In the genomic region with DNA sequence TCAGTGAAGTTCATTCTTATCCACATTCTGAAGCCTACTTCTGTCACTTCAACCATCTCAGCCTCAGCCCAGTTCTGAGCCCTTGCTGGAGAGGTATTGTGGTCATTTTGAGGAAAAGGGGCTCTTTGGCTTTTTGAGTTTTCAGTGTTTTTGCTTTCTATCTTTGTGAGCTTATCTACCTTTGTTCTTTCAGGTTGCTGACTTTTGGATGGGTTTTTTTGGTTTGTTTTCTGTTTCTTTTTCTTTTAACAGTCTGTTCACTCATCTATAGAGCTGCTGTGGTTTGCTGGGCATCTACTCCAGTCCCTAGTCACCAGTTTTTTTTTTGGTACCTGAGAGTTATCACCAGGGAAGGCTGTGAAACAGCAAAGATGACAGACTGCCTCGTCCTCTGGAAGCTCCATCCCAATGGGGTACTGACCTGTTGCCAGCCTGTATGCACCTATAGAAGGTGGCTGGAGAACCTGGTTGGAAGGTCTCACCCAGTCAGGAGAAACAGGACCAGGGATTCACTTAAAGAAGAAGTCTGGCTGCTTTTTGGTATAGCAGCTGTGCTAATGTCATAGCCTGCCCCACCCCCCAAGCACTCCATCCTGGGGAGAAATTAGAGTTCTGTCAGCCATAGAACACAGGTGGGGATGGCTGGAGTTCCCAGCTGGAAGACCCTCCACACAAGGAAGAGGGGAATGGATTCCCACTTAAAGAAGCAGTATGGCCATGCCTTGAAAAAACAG, we compare ENCODE assay signal across 22 cellular contexts.
A peak's percentile ranks its signal among the peaks of the same experiment; 100 is the strongest.
DNase-seq lines count a peak whose midpoint lies in the region; ATAC-seq and TF ChIP-seq lines count a peak whose summit lies in the region.
"Had no signal": no experiment of that assay in that cellular context is flagged by ENCODE, and none has a peak within 500 bp of the region (broad histone marks: within the 10 kb centered on the region; RNA-seq: fewer than 3 reads in every experiment).

No MANE protein-coding gene starts in this region.

- no peak overlapping the region for H3K4me3 Mint-ChIP-seq in nephron progenitor cell
- H3K4me3 Mint-ChIP-seq: activated B cell treated with CpG ODN at 0.5 μM for 24 hours; activated T-helper 1 cell treated with anti-CD3 and anti-CD28 coated beads, Interleukin-12 subunit alpha, Interleukin-12 subunit beta, Interleukin-2, Interleukin-4 antibody, amounts not matched to agents 30 ng/mL and 10 ng/mL and 1 ng/mL, durations not matched to agents 14 hours and 24 hours and 36 hours; GM23338; neural progenitor cell; T-helper 17 cell had no signal

- H3K4me3 ChIP-seq in GM12865 (ENCODE audit: low read depth, low read length): no peak overlapping the region
- H3K4me3 ChIP-seq: cardiac muscle cell, GM23338, heart left ventricle, neural progenitor cell, stomach had no signal

- DNase-seq in GM12865 (ENCODE audit: low read depth) (peak; percentile 66), nephron progenitor cell (no peak)
- DNase-seq in stimulated activated CD4-positive, alpha-beta T cell treated with anti-CD3 and anti-CD28 coated beads, Interleukin-4, amount 100 ng/mL, for 4 hours: no peak
- no peak for DNase-seq in central memory CD4-positive, alpha-beta T cell
- no peak for DNase-seq in activated CD4-positive, CD25-positive, alpha-beta regulatory T cell (lab: John Stamatoyannopoulos, UW)
- DNase-seq: activated B cell treated with CpG ODN at 0.5 μM for 24 hours; activated CD8-positive, alpha-beta memory T cell treated with anti-CD3 and anti-CD28 coated beads for 24 hours; GF-D8; heart left ventricle; mesendoderm; NCI-H1694 treated with DMSO at 0.1 percent for 48 hours; NCI-H510A; SHP77 treated with DMSO at 0.1 percent for 48 hours; stomach; T-helper 17 cell had no signal

- H3K9me3 Mint-ChIP-seq in nephron progenitor cell: peaks cover 24% of the 10 kb centered on the region
- H3K9me3 Mint-ChIP-seq: activated T-helper 1 cell treated with anti-CD3 and anti-CD28 coated beads, Interleukin-12 subunit alpha, Interleukin-12 subunit beta, Interleukin-2, Interleukin-4 antibody, amounts not matched to agents 30 ng/mL and 10 ng/mL and 1 ng/mL, durations not matched to agents 14 hours and 24 hours and 36 hours had no signal

- no peak for TF ChIP-seq CTCF in GM12865 (IDR thresholded peaks at IDR 0.05; ENCODE audit: insufficient read depth, low read depth, low read length, missing control alignments)
- no peak for TF ChIP-seq CTCF in nephron progenitor cell (IDR thresholded peaks at IDR 0.05)

- ATAC-seq in GM19351 (IDR thresholded peaks at IDR 0.05; ENCODE audit: unreplicated experiment): peak; percentile 89
- peak; percentile 97 for ATAC-seq in HG02610 (IDR thresholded peaks at IDR 0.05; ENCODE audit: unreplicated experiment)
- peak; percentile 78 for ATAC-seq in HG03108 (IDR thresholded peaks at IDR 0.05; ENCODE audit: unreplicated experiment)
- ATAC-seq: GM23338, heart left ventricle, T-helper 17 cell had no signal

- no peaks in the 10 kb centered on the region for H3K36me3 Mint-ChIP-seq in nephron progenitor cell (ENCODE audit: low read depth)
- H3K36me3 Mint-ChIP-seq: neural progenitor cell had no signal

- no peak overlapping the region for H3K27ac Mint-ChIP-seq in nephron progenitor cell
- H3K27ac Mint-ChIP-seq: activated B cell treated with CpG ODN at 0.5 μM for 24 hours; activated T-helper 1 cell treated with anti-CD3 and anti-CD28 coated beads, Interleukin-12 subunit alpha, Interleukin-12 subunit beta, Interleukin-2, Interleukin-4 antibody, amounts not matched to agents 30 ng/mL and 10 ng/mL and 1 ng/mL, durations not matched to agents 14 hours and 24 hours and 36 hours; GM23338; neural progenitor cell; T-helper 17 cell had no signal

- peaks cover 7% of the 10 kb centered on the region for H3K27me3 Mint-ChIP-seq in nephron progenitor cell (ENCODE audit: low read depth, poor library complexity)
- H3K27me3 Mint-ChIP-seq: activated B cell treated with CpG ODN at 0.5 μM for 24 hours had no signal

- H3K4me1 Mint-ChIP-seq in nephron progenitor cell: no peaks in the 10 kb centered on the region
- H3K4me1 Mint-ChIP-seq: activated B cell treated with CpG ODN at 0.5 μM for 24 hours, GM23338, neural progenitor cell, T-helper 17 cell had no signal
